Comparison of ENCODE assay signal across 9 cellular contexts in the genomic region with DNA sequence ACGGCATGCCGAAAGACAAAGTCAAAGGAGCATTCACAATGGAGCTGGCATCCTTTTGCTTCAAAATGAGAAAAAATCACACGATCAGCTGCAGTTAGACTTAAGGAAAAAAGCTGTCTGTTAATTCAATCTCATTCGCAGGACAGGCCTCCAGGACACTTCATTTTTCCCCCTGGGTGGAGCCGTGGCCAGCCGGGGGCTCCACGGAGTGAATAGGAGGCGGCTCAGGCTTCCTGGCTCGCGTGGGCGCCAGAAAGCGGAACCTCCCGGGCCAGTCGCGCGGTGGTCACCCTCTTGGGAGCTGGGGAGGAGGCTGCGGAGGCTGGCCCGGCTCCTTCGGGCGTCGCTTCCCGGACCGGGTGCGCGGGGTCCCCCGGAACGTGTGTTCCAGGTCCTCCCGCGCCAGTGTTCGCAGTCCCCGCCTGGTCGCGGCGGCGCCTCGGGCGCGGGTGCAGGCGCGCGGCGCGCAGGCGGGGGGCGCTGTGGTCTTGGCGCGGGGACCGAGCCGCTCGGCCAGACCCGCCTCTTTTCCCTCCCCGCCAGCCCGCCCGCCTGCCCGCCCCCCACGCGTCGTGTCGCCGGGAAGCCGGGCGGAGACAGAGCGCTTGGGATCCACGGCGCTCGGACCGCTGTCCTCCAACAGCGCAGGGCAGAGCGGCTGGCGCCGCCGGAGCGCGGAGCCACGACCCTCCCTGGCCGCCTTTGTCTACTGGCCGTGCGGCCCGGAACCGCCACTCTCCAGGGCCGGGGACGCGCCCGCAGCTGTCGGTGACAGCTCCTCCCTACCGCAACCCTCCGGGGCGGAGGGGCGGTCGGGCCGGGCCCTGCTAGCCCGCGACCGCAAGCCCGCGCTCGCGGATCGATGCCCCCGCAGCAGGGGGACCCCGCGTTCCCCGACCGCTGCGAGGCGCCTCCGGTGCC. TPM values are rescaled to one million over a fixed set of nuclear protein-coding genes. Genes with fewer than 3 reads are reported as not detected.
DNase-seq lines count a peak whose midpoint lies in the region; ATAC-seq, FAIRE-seq and TF ChIP-seq lines count a peak whose summit lies in the region.
"Had no signal": no experiment of that assay in that cellular context is flagged by ENCODE, and none has a peak within 500 bp of the region (broad histone marks: within the 10 kb centered on the region; RNA-seq: fewer than 3 reads in every experiment).

Gene RHOU, plus strand, starts transcription at position 599 of the 921 bp plus-strand sequence. Its CDS starts 264 bp downstream, at position 863.

- no peaks in the 10 kb centered on the region for H3K9me3 Mint-ChIP-seq in activated CD8-positive, alpha-beta memory T cell treated with anti-CD3 and anti-CD28 coated beads, Interleukin-2, amount 10 ng/mL, durations not matched to agents 7 days and 5 days (ENCODE audit: low read depth)
- H3K9me3 Mint-ChIP-seq in endodermal cell, result no peaks in the 10 kb centered on the region

- H3K36me3 ChIP-seq in endodermal cell (ENCODE audit: control insufficient read depth, insufficient read depth, low read length), result no peaks in the 10 kb centered on the region

- peaks cover 2% of the 10 kb centered on the region for H3K36me3 Mint-ChIP-seq in activated CD8-positive, alpha-beta memory T cell treated with anti-CD3 and anti-CD28 coated beads, Interleukin-2, amount 10 ng/mL, durations not matched to agents 7 days and 5 days
- peaks cover 17% of the 10 kb centered on the region for H3K36me3 Mint-ChIP-seq in endodermal cell (ENCODE audit: low read depth)

- H3K27me3 Mint-ChIP-seq in activated CD8-positive, alpha-beta memory T cell treated with anti-CD3 and anti-CD28 coated beads, Interleukin-2, amount 10 ng/mL, durations not matched to agents 7 days and 5 days, result peaks cover 57% of the 10 kb centered on the region
- H3K27me3 Mint-ChIP-seq in endodermal cell (ENCODE audit: insufficient read depth), result peaks cover 39% of the 10 kb centered on the region

- CTCF ChIA-PET in activated CD8-positive, alpha-beta memory T cell treated with anti-CD3 and anti-CD28 coated beads, Interleukin-2, amount 10 ng/mL, durations not matched to agents 7 days and 5 days (lab: Charles Lee), result interaction anchor here (0.6 to 3.3 kb wide), 39 partner anchors 9 to 524 kb away, joined by 3 to 41 read pairs (median 5); no protein-coding TSS in a partner anchor

- peaks cover 10% of the 10 kb centered on the region for H3K4me1 Mint-ChIP-seq in activated CD8-positive, alpha-beta memory T cell treated with anti-CD3 and anti-CD28 coated beads, Interleukin-2, amount 10 ng/mL, durations not matched to agents 7 days and 5 days
- peaks cover 9% of the 10 kb centered on the region for H3K4me1 Mint-ChIP-seq in endodermal cell

- peak within 1 kb of the TSS; percentile 77 for H3K4me3 ChIP-seq in endodermal cell (ENCODE audit: low read length)

- TF ChIP-seq CTCF in D721Med (IDR thresholded peaks at IDR 0.05; ENCODE audit: insufficient read depth, missing control alignments) (peak; percentile 65), endodermal cell (conservative IDR thresholded peaks at IDR 0.05) (peak; percentile 97)

- peaks cover 4% of the 10 kb centered on the region for H3K4me1 ChIP-seq in endodermal cell (ENCODE audit: control insufficient read depth, insufficient read depth, low read length)

- DNase-seq in D721Med (ENCODE audit: insufficient read length, low spot score), result peak; percentile 78
- DNase-seq in NCI-H526 treated with DMSO at 0.1 percent for 48 hours (lab: John Stamatoyannopoulos, UW), result peak; percentile 23
- peak; percentile 72 for DNase-seq in activated CD8-positive, alpha-beta memory T cell treated with anti-CD3 and anti-CD28 coated beads, Interleukin-2, amount 10 ng/mL, durations not matched to agents 7 days and 5 days
- peak; percentile 86 for DNase-seq in endodermal cell
- peak; percentile 94 for DNase-seq in mesenteric fat pad (ENCODE audit: low spot score)
- peak; percentile 44 for DNase-seq in stimulated activated CD8-positive, alpha-beta memory T cell treated with anti-CD3 and anti-CD28 coated beads, Interleukin-12 subunit alpha, Interleukin-12 subunit beta, amount 100 ng/mL, for 4 hours (ENCODE audit: low read depth)
- DNase-seq in HPDE6-E6E7 (ENCODE audit: extremely low spot score), result no peak

- H3K9me3 ChIP-seq in endodermal cell (ENCODE audit: control insufficient read depth, low read length), result no peaks in the 10 kb centered on the region

- no peak within 1 kb of the TSS for H3K27ac Mint-ChIP-seq in activated CD8-positive, alpha-beta memory T cell treated with anti-CD3 and anti-CD28 coated beads, Interleukin-2, amount 10 ng/mL, durations not matched to agents 7 days and 5 days
- peak within 1 kb of the TSS; percentile 62 for H3K27ac Mint-ChIP-seq in endodermal cell

- WGBS in endodermal cell (ENCODE audit: insufficient coverage in 1 of 2, insufficient read length in 1 of 2), 2 experiments, result 3 to 8% methylated on average over 19 to 107 of the region's 107 CpGs

- peaks cover 70% of the 10 kb centered on the region for H3K27me3 ChIP-seq in endodermal cell (ENCODE audit: control insufficient read depth, insufficient read depth, low read length, poor library complexity, severe bottlenecking)

- H3K27ac ChIP-seq in endodermal cell (ENCODE audit: low read depth, low read length), result peak within 1 kb of the TSS; percentile 71

- H3K4me3 Mint-ChIP-seq in activated CD8-positive, alpha-beta memory T cell treated with anti-CD3 and anti-CD28 coated beads, Interleukin-2, amount 10 ng/mL, durations not matched to agents 7 days and 5 days, result peak within 1 kb of the TSS; percentile 77
- H3K4me3 Mint-ChIP-seq in endodermal cell, result peak within 1 kb of the TSS; percentile 74

- no peak for FAIRE-seq in D721Med (lab: Jason Lieb, UNC)
- FAIRE-seq: colon had no signal

- no peak within 1 kb of the TSS for H3K9ac ChIP-seq in endodermal cell (ENCODE audit: extremely low read depth, low read length, poor library complexity, severe bottlenecking)

- ATAC-seq in HG02763 (IDR thresholded peaks at IDR 0.05; ENCODE audit: unreplicated experiment), result peak; percentile 57
- ATAC-seq in activated CD8-positive, alpha-beta memory T cell treated with anti-CD3 and anti-CD28 coated beads, Interleukin-2, amount 10 ng/mL, durations not matched to agents 7 days and 5 days, result peak; percentile 94

RNA-seq across cellular contexts. Expression of gene RHOU, which starts in this region (rescaled TPM):
- total RNA-seq in activated CD8-positive, alpha-beta memory T cell treated with anti-CD3 and anti-CD28 coated beads, Interleukin-2, amount 10 ng/mL, durations not matched to agents 7 days and 5 days, result 1 to 10 TPM in 1 of 2 experiments, under 1 TPM in 1; 0.61 to 4.5 TPM
- total RNA-seq in endodermal cell (10 to 100 TPM in 1 of 2 donors, 1 to 10 TPM in 1; 9.0 to 12.0 TPM), mesenteric fat pad (29.5 TPM)
- 26.4 TPM for polyA plus RNA-seq in endodermal cell (2013, experiment 1 of 2)
- polyA plus RNA-seq in endodermal cell (2013, experiment 2 of 2), result 24.9 TPM
